20 cellular contexts compared by ENCODE assay signal in genomic region chr6:132087391-132087790, GRCh38.
DNase-seq lines count a peak whose midpoint lies in the region; ATAC-seq and TF ChIP-seq lines count a peak whose summit lies in the region.
"Had no signal": no experiment of that assay in that cellular context is flagged by ENCODE, and none has a peak within 500 bp of the region (broad histone marks: within the 10 kb centered on the region; RNA-seq: fewer than 3 reads in every experiment).

No MANE protein-coding gene starts in this region.

- no peak for DNase-seq in HEK293T (ENCODE audit: extremely low spot score)
- peak; percentile 24 for DNase-seq in NCI-H774 (lab: John Stamatoyannopoulos, UW)
- peak; percentile 16 for DNase-seq in fibroblast of gingiva (ENCODE audit: low read depth)
- DNase-seq in pons (ENCODE audit: low spot score): peak; percentile 19
- no peak for DNase-seq in GM10266 (ENCODE audit: extremely low spot score)
- DNase-seq in nucleus accumbens (lab: John Stamatoyannopoulos, UW): no peak
- DNase-seq in substantia nigra (lab: John Stamatoyannopoulos, UW): no peak
- DNase-seq: activated gamma-delta T cell treated with Interleukin-2 at 50 U/mL for 16 hours; aorta; DMS 273 treated with DMSO at 0.1 percent for 48 hours; kidney; Right ventricle myocardium superior; stimulated activated CD4-positive, alpha-beta T cell treated with anti-CD3 and anti-CD28 coated beads, Interleukin-4, amount 100 ng/mL, for 1 hour; stimulated activated CD8-positive, alpha-beta memory T cell treated with anti-CD3 and anti-CD28 coated beads, Interleukin-4, amount 100 ng/mL, for 48 hours; T1000; thyroid gland had no signal

- CTCF ChIA-PET in HEK293T (lab: Yijun Ruan, JAX): no interaction called here

- no peak for TF ChIP-seq CTCF in GM10266 (IDR thresholded peaks at IDR 0.05; ENCODE audit: control insufficient read depth, insufficient read depth, low read depth, missing control alignments)

- POLR2A ChIA-PET in HEK293T (lab: Yijun Ruan, JAX): no interaction called here

- no peak for ATAC-seq in activated CD4-positive, CD25-positive, alpha-beta regulatory T cell treated with anti-CD3 and anti-CD28 coated beads, Interleukin-2, amount 50 U/mL, for 24 hours
- ATAC-seq: esophagus mucosa, sciatic nerve had no signal

- H3K27ac ChIP-seq in substantia nigra (ENCODE audit: low read depth, low read length, poor library complexity, severe bottlenecking): no peak overlapping the region
- H3K27ac ChIP-seq: BLaER1, thyroid gland had no signal

TF ChIP-seq in HEK293T, 16 proteins besides CTCF, POLR2A, EP300 and RAD21:
- TF ChIP-seq PKNOX1 (IDR thresholded peaks at IDR 0.05) (peak; percentile 20; the same call in 1 of the 2 replicates), SP1 (IDR thresholded peaks at IDR 0.05) (no peak)
TF ChIP-seq in HEK293T: peak in this region for 1.

Comparison
In these comparisons a context has a peak if more than half of its experiments do, and no peak if none do; other contexts are left out.
1. DNase-seq: peak in NCI-H774 (single experiment), fibroblast of gingiva (single experiment) and pons (single experiment); none in HEK293T (single experiment), GM10266 (single experiment), nucleus accumbens (0 of 56) and substantia nigra (0 of 49).